In the genomic region with DNA sequence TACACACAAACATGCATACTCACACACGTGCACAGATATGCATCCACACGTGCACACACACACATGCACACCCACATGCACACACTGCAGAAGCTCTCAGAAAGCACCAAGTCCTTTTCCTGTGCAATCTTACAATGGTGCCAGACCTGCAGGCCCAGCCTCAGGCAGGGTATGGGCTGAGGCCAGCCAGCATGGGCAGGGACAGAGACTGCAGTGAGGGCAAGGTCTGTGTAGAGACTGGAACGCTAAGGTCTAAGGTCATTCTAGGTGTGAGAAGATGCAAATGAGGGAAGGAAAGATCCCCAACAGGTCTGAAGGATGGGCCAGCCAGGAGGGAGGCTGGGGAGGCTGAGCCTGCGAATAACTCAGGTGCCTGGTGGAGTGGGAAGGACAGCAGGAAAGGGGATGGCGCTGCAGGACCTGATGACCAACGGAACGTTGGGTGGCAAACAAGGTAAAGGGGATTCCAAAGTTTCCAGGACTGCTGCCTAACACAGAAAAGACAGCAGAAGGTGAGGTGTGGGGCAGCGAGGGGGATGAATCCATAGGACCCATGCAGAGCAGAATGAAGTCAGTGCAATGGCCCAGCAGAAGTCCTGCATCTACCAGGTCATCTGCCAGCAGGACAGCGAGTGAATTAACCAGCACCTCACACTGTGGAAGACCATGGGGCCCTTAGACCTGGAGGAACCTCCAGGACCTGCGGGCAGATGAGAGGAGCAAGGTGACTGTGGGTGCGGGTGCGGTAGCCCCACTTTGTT, we compare ENCODE assay signal across 2 cellular contexts.
A peak's percentile ranks its signal among the peaks of the same experiment; 100 is the strongest.
TF ChIP-seq lines count a peak whose summit lies in the region.

No MANE protein-coding gene starts in this region.

TF ChIP-seq in GM23338, 12 proteins besides CTCF, POLR2A, EP300 and RAD21 (continues in another document):
- TF ChIP-seq ZNF114 (CRISPR knock-in tag; IDR thresholded peaks at IDR 0.05) (no peak), STAT1 (IDR thresholded peaks at IDR 0.05; ENCODE audit: unreplicated experiment) (no peak), ZNF331 (CRISPR knock-in tag; IDR thresholded peaks at IDR 0.05; ENCODE audit: low read depth) (no peak), NANOG (IDR thresholded peaks at IDR 0.05; ENCODE audit: borderline replicate concordance) (no peak), CREB1 (CRISPR knock-in tag; IDR thresholded peaks at IDR 0.05; ENCODE audit: low read depth) (no peak), EZH2 (IDR thresholded peaks at IDR 0.05; ENCODE audit: low read depth, unreplicated experiment) (no peak)
- TF ChIP-seq, protein P1, sequence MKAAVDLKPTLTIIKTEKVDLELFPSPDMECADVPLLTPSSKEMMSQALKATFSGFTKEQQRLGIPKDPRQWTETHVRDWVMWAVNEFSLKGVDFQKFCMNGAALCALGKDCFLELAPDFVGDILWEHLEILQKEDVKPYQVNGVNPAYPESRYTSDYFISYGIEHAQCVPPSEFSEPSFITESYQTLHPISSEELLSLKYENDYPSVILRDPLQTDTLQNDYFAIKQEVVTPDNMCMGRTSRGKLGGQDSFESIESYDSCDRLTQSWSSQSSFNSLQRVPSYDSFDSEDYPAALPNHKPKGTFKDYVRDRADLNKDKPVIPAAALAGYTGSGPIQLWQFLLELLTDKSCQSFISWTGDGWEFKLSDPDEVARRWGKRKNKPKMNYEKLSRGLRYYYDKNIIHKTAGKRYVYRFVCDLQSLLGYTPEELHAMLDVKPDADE (IDR thresholded peaks at IDR 0.05) = no peak
- TF ChIP-seq, protein P2, sequence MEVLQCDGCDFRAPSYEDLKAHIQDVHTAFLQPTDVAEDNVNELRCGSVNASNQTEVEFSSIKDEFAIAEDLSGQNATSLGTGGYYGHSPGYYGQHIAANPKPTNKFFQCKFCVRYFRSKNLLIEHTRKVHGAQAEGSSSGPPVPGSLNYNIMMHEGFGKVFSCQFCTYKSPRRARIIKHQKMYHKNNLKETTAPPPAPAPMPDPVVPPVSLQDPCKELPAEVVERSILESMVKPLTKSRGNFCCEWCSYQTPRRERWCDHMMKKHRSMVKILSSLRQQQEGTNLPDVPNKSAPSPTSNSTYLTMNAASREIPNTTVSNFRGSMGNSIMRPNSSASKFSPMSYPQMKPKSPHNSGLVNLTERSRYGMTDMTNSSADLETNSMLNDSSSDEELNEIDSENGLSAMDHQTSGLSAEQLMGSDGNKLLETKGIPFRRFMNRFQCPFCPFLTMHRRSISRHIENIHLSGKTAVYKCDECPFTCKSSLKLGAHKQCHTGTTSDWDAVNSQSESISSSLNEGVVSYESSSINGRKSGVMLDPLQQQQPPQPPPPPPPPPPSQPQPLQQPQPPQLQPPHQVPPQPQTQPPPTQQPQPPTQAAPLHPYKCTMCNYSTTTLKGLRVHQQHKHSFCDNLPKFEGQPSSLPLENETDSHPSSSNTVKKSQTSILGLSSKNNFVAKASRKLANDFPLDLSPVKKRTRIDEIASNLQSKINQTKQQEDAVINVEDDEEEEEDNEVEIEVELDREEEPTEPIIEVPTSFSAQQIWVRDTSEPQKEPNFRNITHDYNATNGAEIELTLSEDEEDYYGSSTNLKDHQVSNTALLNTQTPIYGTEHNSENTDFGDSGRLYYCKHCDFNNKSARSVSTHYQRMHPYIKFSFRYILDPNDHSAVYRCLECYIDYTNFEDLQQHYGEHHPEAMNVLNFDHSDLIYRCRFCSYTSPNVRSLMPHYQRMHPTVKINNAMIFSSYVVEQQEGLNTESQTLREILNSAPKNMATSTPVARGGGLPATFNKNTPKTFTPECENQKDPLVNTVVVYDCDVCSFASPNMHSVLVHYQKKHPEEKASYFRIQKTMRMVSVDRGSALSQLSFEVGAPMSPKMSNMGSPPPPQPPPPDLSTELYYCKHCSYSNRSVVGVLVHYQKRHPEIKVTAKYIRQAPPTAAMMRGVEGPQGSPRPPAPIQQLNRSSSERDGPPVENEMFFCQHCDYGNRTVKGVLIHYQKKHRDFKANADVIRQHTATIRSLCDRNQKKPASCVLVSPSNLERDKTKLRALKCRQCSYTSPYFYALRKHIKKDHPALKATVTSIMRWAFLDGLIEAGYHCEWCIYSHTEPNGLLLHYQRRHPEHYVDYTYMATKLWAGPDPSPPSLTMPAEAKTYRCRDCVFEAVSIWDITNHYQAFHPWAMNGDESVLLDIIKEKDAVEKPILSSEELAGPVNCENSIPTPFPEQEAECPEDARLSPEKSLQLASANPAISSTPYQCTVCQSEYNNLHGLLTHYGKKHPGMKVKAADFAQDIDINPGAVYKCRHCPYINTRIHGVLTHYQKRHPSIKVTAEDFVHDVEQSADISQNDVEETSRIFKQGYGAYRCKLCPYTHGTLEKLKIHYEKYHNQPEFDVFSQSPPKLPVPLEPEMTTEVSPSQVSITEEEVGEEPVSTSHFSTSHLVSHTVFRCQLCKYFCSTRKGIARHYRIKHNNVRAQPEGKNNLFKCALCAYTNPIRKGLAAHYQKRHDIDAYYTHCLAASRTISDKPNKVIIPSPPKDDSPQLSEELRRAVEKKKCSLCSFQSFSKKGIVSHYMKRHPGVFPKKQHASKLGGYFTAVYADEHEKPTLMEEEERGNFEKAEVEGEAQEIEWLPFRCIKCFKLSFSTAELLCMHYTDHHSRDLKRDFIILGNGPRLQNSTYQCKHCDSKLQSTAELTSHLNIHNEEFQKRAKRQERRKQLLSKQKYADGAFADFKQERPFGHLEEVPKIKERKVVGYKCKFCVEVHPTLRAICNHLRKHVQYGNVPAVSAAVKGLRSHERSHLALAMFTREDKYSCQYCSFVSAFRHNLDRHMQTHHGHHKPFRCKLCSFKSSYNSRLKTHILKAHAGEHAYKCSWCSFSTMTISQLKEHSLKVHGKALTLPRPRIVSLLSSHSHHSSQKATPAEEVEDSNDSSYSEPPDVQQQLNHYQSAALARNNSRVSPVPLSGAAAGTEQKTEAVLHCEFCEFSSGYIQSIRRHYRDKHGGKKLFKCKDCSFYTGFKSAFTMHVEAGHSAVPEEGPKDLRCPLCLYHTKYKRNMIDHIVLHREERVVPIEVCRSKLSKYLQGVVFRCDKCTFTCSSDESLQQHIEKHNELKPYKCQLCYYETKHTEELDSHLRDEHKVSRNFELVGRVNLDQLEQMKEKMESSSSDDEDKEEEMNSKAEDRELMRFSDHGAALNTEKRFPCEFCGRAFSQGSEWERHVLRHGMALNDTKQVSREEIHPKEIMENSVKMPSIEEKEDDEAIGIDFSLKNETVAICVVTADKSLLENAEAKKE (CRISPR knock-in tag; IDR thresholded peaks at IDR 0.05) = no peak

TF ChIP-seq in HepG2, 621 proteins besides CTCF, POLR2A, EP300 and RAD21:
- 0 out of 2 replicates have a peak, but pooled peaks have one; percentile 32 for TF ChIP-seq ZNF891 (CRISPR knock-in tag; IDR thresholded peaks at IDR 0.05)
- TF ChIP-seq ZNF337 (CRISPR knock-in tag; IDR thresholded peaks at IDR 0.05; ENCODE audit: borderline replicate concordance, low read depth) = no peak
- TF ChIP-seq, protein P3, sequence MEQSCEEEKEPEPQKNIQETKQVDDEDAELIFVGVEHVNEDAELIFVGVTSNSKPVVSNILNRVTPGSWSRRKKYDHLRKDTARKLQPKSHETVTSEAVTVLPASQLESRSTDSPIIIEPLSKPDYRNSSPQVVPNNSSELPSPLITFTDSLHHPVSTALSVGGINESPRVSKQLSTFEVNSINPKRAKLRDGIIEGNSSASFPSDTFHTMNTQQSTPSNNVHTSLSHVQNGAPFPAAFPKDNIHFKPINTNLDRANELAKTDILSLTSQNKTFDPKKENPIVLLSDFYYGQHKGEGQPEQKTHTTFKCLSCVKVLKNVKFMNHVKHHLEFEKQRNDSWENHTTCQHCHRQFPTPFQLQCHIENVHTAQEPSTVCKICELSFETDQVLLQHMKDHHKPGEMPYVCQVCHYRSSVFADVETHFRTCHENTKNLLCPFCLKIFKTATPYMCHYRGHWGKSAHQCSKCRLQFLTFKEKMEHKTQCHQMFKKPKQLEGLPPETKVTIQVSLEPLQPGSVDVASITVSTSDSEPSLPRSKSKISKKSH (CRISPR knock-in tag; IDR thresholded peaks at IDR 0.05; ENCODE audit: borderline replicate concordance) = 0 out of 2 replicates have a peak, but pooled peaks have one; percentile 15
TF ChIP-seq in HepG2: peak in this region for 2.
